Comparison of ENCODE assay signal across 29 cellular contexts in the genomic region with DNA sequence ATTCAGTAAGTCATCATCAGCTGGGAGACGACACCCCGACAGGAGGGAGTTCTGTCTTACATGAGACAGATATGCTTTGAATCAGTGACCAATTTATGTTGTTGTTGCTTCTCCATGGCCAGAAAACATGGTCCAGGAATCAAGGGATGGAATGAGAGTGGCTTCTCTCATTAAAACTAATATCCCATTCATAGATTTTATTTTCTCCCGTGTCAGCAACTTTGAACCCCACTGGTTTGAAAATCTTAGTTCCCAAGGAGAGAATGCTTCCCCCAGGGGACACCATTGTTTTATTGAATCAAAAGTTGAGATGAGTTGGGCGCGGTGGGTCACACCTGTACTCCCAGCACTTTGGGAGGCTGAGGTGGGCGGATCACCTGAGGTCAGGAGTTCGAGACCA.
"Had no signal": no experiment of that assay in that cellular context is flagged by ENCODE, and none has a peak within 500 bp of the region (broad histone marks: within the 10 kb centered on the region; RNA-seq: fewer than 3 reads in every experiment).

No MANE protein-coding gene starts in this region.

- H3K27ac ChIP-seq: colonic mucosa, coronary artery, dorsolateral prefrontal cortex, epithelial cell of prostate, esophagus muscularis mucosa, esophagus squamous epithelium, foreskin keratinocyte, gastrocnemius medialis, gastroesophageal sphincter, heart left ventricle, heart right ventricle, hepatocyte had no signal

- H3K4me2 ChIP-seq: hepatocyte had no signal

- H3K27me3 ChIP-seq: colonic mucosa, dorsolateral prefrontal cortex, gastrocnemius medialis, heart left ventricle, hepatocyte had no signal

- H3K4me3 Mint-ChIP-seq: dendritic cell treated with granulocyte-macrophage colony-stimulating factor and Interleukin-4, amounts not matched to agents 40 ng/mL and 50 ng/mL, for 4 days; effector memory CD8-positive, alpha-beta T cell; endodermal cell had no signal

- H3K9me3 Mint-ChIP-seq: dendritic cell treated with granulocyte-macrophage colony-stimulating factor and Interleukin-4, amounts not matched to agents 40 ng/mL and 50 ng/mL, for 4 days; effector memory CD8-positive, alpha-beta T cell had no signal

- H3K27me3 Mint-ChIP-seq: dendritic cell treated with granulocyte-macrophage colony-stimulating factor and Interleukin-4, amounts not matched to agents 40 ng/mL and 50 ng/mL, for 4 days had no signal

- H3K9me3 ChIP-seq: colonic mucosa, esophagus squamous epithelium, gastrocnemius medialis, gastroesophageal sphincter, heart left ventricle had no signal

- H2AFZ ChIP-seq: hepatocyte had no signal

- DNase-seq: colonic mucosa; cortex of kidney; dermis blood vessel endothelial cell; dorsolateral prefrontal cortex; effector CD8-positive, alpha-beta T cell; effector memory CD4-positive, alpha-beta T cell; effector memory CD8-positive, alpha-beta T cell; erythroblast; esophagus squamous epithelium; foreskin fibroblast; foreskin keratinocyte; foreskin melanocyte; gastrocnemius medialis; glutamatergic neuron; head of caudate nucleus; heart left ventricle; heart right ventricle had no signal

- FAIRE-seq: colon, endometrium, endothelial cell of umbilical vein, frontal cortex had no signal

- H3K4me1 ChIP-seq: colonic mucosa, foreskin keratinocyte, gastrocnemius medialis had no signal

- H3K79me2 ChIP-seq: hepatocyte had no signal

- H3K27ac Mint-ChIP-seq: dendritic cell treated with granulocyte-macrophage colony-stimulating factor and Interleukin-4, amounts not matched to agents 40 ng/mL and 50 ng/mL, for 4 days; effector memory CD8-positive, alpha-beta T cell; endodermal cell had no signal

- H3K36me3 ChIP-seq: colonic mucosa, esophagus muscularis mucosa, esophagus squamous epithelium, gastrocnemius medialis, gastroesophageal sphincter, heart left ventricle, heart right ventricle had no signal

- ATAC-seq: effector memory CD8-positive, alpha-beta T cell; esophagus mucosa; foreskin keratinocyte; gastrocnemius medialis; gastroesophageal sphincter; heart left ventricle; heart right ventricle had no signal

- H3K4me3 ChIP-seq: colonic mucosa, coronary artery, dorsolateral prefrontal cortex, esophagus muscularis mucosa, esophagus squamous epithelium, gastrocnemius medialis, gastroesophageal sphincter, heart left ventricle, heart right ventricle, hepatocyte had no signal
